Comparison of ENCODE assay signal across 9 cellular contexts in the genomic region with DNA sequence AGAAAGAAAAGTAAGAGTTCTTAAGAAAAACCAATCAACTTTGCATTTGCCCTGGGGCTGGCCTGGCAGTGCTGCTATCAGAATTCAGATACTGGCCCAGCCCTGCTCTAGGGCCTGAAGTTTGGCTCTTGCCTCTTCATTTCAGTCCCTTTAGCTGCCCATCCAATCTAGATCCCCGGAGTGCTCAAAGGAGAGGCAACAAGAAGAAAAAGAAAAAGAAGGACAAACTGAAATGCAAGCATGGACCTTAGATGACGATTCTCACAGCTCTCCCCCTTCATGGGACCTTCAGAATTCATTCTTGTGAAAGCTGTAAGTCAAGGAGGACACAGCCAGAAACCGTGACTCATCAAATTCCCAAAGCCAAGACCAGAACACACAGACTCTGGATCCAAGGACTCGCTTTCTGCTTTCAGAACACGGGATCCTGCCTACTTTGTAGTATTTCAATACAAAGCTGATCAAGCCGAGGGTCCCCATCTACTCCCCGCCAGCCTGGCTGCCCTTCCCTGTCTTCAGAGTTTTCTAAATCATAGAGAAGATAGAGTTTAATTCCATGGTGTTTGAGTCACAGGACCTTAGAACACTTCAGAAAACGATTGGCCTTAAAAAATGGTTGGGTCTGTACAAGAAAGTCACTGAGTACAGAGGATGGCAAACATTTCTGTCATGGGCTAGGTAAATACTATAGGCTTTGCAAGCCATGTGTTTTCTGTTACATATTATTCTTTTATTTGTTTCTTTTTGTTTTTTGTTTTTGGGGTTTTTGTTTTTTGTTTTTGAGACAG.
DNase-seq lines count a peak whose midpoint lies in the region; ATAC-seq, FAIRE-seq and TF ChIP-seq lines count a peak whose summit lies in the region.
"Had no signal": no experiment of that assay in that cellular context is flagged by ENCODE, and none has a peak within 500 bp of the region (broad histone marks: within the 10 kb centered on the region; RNA-seq: fewer than 3 reads in every experiment).

No MANE protein-coding gene starts in this region.

- TF ChIP-seq RAD21 in GM12878 (IDR thresholded peaks at IDR 0.05; ENCODE audit: insufficient read depth, low read depth, low read length) = no peak

- H3K4me2 ChIP-seq in GM12878 (ENCODE audit: control insufficient read depth, insufficient read depth) = no peak overlapping the region

- intact Hi-C loops in GM12878 (cut with micrococcal nuclease; ENCODE audit: unreplicated experiment) = no loop called here

- no peak overlapping the region for H2AFZ ChIP-seq in GM12878 (ENCODE audit: control insufficient read depth, low read depth, low read length)

- FAIRE-seq in H54 (lab: Jason Lieb, UNC) (peak; percentile 55), GM12878 (lab: Jason Lieb, UNC) (no peak), small intestine (lab: Jason Lieb, UNC) (no peak)

- 86% methylated on average over 8 of the region's 8 CpGs for WGBS in GM12878 (ENCODE audit: insufficient coverage, insufficient replicate concordance, low lambda C conversion rate, missing lambda C conversion rate)
- 41 to 58% (median 55%) methylated on average over 8 of the region's 8 CpGs for WGBS in small intestine, 3 donors

- H3K9me3 ChIP-seq in GM12878 (replicated peaks; ENCODE audit: control insufficient read depth, insufficient read depth, low read length) (no peaks in the 10 kb centered on the region), small intestine (ENCODE audit: control insufficient read depth, low read depth) (no peaks in the 10 kb centered on the region)

- CTCF ChIA-PET in GM12878 (lab: Yijun Ruan, JAX) = interaction anchor here (0.5 to 2.2 kb wide), 3 partner anchors 11 to 190 kb away, joined by 3 to 6 read pairs (median 4); no protein-coding TSS in a partner anchor

- H3K4me3 ChIP-seq in GM12878 (no peak overlapping the region), small intestine (ENCODE audit: low read depth in 1 of 2, low read length in 2 of 2) (no peak overlapping the region)

- DNase-seq in H54 (ENCODE audit: insufficient read length, low spot score) = no peak
- DNase-seq in GM12878 (ENCODE audit: low read depth, low spot score) = no peak
- DNase-seq in iPS-NIHi7 (ENCODE audit: extremely low spot score) = peak; percentile 50
- DNase-seq in small intestine = peak; percentile 68
- DNase-seq in KG1 (lab: John Stamatoyannopoulos, UW) = no peak
- DNase-seq in HK-2 (ENCODE audit: unreplicated experiment) = no peak
- no peak for DNase-seq in activated naive CD4-positive, alpha-beta T cell treated with Interleukin-2 at 50 U/mL for 16 hours
- DNase-seq: naive thymus-derived CD8-positive, alpha-beta T cell had no signal

- no peaks in the 10 kb centered on the region for H4K20me1 ChIP-seq in GM12878 (ENCODE audit: control insufficient read depth, insufficient read depth)

- TF ChIP-seq POLR2A in H54 (IDR thresholded peaks at IDR 0.05; ENCODE audit: low read depth, low read length) (no peak), GM12878 (IDR thresholded peaks at IDR 0.05; ENCODE audit: low read depth, low read length) (no peak)

- H3K4me1 ChIP-seq in GM12878 (ENCODE audit: control insufficient read depth, insufficient read depth, low read length) (peaks cover 10% of the 10 kb centered on the region), small intestine (ENCODE audit: control insufficient read depth in 2 of 2, insufficient read depth in 1 of 2, low read depth in 1 of 2, low read length in 1 of 2) (peaks cover 2 to 5% of the 10 kb centered on the region in 2 donors)

- TF ChIP-seq CTCF in GM12878 (IDR thresholded peaks at IDR 0.05 in 2 of 3, conservative IDR thresholded peaks at IDR 0.05 in 1 of 3; ENCODE audit: control insufficient read depth in 2 of 3, extremely low read depth in 1 of 3, insufficient read depth in 1 of 3, low read depth in 3 of 3, low read length in 3 of 3) = no peak

- H3K27ac ChIP-seq in GM12878 (ENCODE audit: control insufficient read depth, insufficient read depth) = no peak overlapping the region
- H3K27ac ChIP-seq in small intestine (ENCODE audit: low read depth in 1 of 2, low read length in 1 of 2) = peak overlapping the region; percentile 26 to 50

- peaks cover 13% of the 10 kb centered on the region for H3K79me2 ChIP-seq in GM12878 (ENCODE audit: control insufficient read depth, insufficient read depth, low read length)

- H3K27me3 ChIP-seq in GM12878 (replicated peaks in 1 of 2; ENCODE audit: control insufficient read depth in 2 of 2, insufficient read depth in 2 of 2, low read length in 1 of 2) (no peaks in the 10 kb centered on the region), small intestine (ENCODE audit: control insufficient read depth in 2 of 2, insufficient read depth in 2 of 2, low read length in 2 of 2) (no peaks in the 10 kb centered on the region)

- H3K36me3 ChIP-seq in GM12878 (ENCODE audit: control insufficient read depth in 2 of 2, insufficient read depth in 2 of 2, low read length in 1 of 2) (peaks cover 4 to 16% of the 10 kb centered on the region in 2 experiments; a peak in 2 of 4 replicates), small intestine (ENCODE audit: control insufficient read depth in 2 of 2, insufficient read depth in 2 of 2, low read length in 2 of 2) (no peaks in the 10 kb centered on the region)

- POLR2A ChIA-PET in GM12878 (lab: Charles Lee) = interaction anchor here (0.6 kb wide), 1 partner anchor 9 kb away, joined by 3 read pairs; no protein-coding TSS in a partner anchor

- ATAC-seq in GM12878 = no peak; the same call in 2 of the 3 replicates
- no peak for ATAC-seq in GM21360 (IDR thresholded peaks at IDR 0.05; ENCODE audit: unreplicated experiment)
- ATAC-seq: naive thymus-derived CD8-positive, alpha-beta T cell had no signal

- no peak overlapping the region for H3K9ac ChIP-seq in GM12878 (ENCODE audit: control insufficient read depth, insufficient read depth, low read length)

- RAD21 ChIA-PET in GM12878 (lab: Charles Lee; ENCODE audit: unreplicated experiment) = interaction anchor here (1.3 kb wide), 1 partner anchor 52 kb away, joined by 4 read pairs; no protein-coding TSS in a partner anchor

- SMC1A ChIA-PET in GM12878 (lab: Charles Lee; ENCODE audit: uncharacterized antibody, unreplicated experiment) = interaction anchor here (0.8 to 1.7 kb wide), 6 partner anchors 8 to 192 kb away, joined by 3 to 6 read pairs (median 4); no protein-coding TSS in a partner anchor

- TSS peak; percentile 30 for BruUV-seq in GM12878 (replicated peaks; lab: Mats Ljungman, UMichigan)

- no peak for TF ChIP-seq EP300 in GM12878 (IDR thresholded peaks at IDR 0.05; ENCODE audit: borderline replicate concordance in 1 of 2, control insufficient read depth in 1 of 2, low read depth in 2 of 2, low read length in 2 of 2)

- in situ Hi-C loops in GM12878 (cut with MboI) = no loop called here

TF ChIP-seq in GM12878, 131 proteins besides CTCF, POLR2A, EP300 and RAD21 (continues in another document):
- TF ChIP-seq TCF7 (IDR thresholded peaks at IDR 0.05; ENCODE audit: borderline replicate concordance) (no peak), KAT2A (conservative IDR thresholded peaks at IDR 0.05; ENCODE audit: control insufficient read depth, low read depth, low read length) (no peak), HDAC2 (IDR thresholded peaks at IDR 0.05) (no peak), ZBED1 (IDR thresholded peaks at IDR 0.05; ENCODE audit: borderline replicate concordance) (no peak), NR2F1 (conservative IDR thresholded peaks at IDR 0.05) (no peak), JUNB (IDR thresholded peaks at IDR 0.05) (no peak), SMAD1 (IDR thresholded peaks at IDR 0.05; ENCODE audit: low read depth, partially characterized antibody) (no peak), SIX5 (IDR thresholded peaks at IDR 0.05; ENCODE audit: low read depth, low read length, severe bottlenecking) (no peak), BRCA1 (IDR thresholded peaks at IDR 0.05; ENCODE audit: low read depth, low read length) (no peak), EZH2 (IDR thresholded peaks at IDR 0.05; ENCODE audit: borderline replicate concordance, control insufficient read depth, low read depth, low read length) (no peak)
- TF ChIP-seq, protein P1, sequence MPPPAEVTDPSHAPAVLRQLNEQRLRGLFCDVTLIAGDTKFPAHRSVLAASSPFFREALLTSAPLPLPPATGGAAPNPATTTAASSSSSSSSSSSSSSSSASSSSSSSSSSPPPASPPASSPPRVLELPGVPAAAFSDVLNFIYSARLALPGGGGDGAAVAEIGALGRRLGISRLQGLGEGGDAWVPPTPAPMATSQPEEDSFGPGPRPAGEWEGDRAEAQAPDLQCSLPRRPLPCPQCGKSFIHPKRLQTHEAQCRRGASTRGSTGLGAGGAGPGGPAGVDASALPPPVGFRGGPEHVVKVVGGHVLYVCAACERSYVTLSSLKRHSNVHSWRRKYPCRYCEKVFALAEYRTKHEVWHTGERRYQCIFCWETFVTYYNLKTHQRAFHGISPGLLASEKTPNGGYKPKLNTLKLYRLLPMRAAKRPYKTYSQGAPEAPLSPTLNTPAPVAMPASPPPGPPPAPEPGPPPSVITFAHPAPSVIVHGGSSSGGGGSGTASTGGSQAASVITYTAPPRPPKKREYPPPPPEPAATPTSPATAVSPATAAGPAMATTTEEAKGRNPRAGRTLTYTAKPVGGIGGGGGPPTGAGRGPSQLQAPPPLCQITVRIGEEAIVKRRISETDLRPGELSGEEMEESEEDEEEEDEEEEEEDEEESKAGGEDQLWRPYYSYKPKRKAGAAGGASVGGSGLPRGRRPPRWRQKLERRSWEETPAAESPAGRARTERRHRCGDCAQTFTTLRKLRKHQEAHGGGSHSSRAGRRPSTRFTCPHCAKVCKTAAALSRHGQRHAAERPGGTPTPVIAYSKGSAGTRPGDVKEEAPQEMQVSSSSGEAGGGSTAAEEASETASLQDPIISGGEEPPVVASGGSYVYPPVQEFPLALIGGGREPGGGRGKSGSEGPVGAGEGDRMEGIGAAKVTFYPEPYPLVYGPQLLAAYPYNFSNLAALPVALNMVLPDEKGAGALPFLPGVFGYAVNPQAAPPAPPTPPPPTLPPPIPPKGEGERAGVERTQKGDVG (CRISPR knock-in tag; IDR thresholded peaks at IDR 0.05) = no peak
- TF ChIP-seq, protein P2, sequence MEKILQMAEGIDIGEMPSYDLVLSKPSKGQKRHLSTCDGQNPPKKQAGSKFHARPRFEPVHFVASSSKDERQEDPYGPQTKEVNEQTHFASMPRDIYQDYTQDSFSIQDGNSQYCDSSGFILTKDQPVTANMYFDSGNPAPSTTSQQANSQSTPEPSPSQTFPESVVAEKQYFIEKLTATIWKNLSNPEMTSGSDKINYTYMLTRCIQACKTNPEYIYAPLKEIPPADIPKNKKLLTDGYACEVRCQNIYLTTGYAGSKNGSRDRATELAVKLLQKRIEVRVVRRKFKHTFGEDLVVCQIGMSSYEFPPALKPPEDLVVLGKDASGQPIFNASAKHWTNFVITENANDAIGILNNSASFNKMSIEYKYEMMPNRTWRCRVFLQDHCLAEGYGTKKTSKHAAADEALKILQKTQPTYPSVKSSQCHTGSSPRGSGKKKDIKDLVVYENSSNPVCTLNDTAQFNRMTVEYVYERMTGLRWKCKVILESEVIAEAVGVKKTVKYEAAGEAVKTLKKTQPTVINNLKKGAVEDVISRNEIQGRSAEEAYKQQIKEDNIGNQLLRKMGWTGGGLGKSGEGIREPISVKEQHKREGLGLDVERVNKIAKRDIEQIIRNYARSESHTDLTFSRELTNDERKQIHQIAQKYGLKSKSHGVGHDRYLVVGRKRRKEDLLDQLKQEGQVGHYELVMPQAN (conservative IDR thresholded peaks at IDR 0.05) = no peak

Comparison
In these comparisons a context has a peak if more than half of its experiments do, and no peak if none do; other contexts are left out.
1. DNase-seq: peak in iPS-NIHi7 (single experiment) and small intestine (single experiment); none in H54 (single experiment), GM12878 (single experiment), KG1 (single experiment), HK-2 (single experiment) and activated naive CD4-positive, alpha-beta T cell treated with Interleukin-2 at 50 U/mL for 16 hours (single experiment).